ENCODE assay signal across 8 cellular contexts in genomic region chr2:54456526-54457325, GRCh38. TPM values are rescaled to one million over a fixed set of nuclear protein-coding genes. Genes with fewer than 3 reads are reported as not detected.
DNase-seq lines count a peak whose midpoint lies in the region; ATAC-seq, FAIRE-seq and TF ChIP-seq lines count a peak whose summit lies in the region.

No MANE protein-coding gene starts in this region.

- peaks cover 19% of the 10 kb centered on the region for H3K4me1 Mint-ChIP-seq in dendritic cell treated with granulocyte-macrophage colony-stimulating factor and Interleukin-4, amounts not matched to agents 40 ng/mL and 50 ng/mL, for 4 days (ENCODE audit: low read depth)

- peaks cover 55% of the 10 kb centered on the region for H3K27me3 Mint-ChIP-seq in dendritic cell treated with granulocyte-macrophage colony-stimulating factor and Interleukin-4, amounts not matched to agents 40 ng/mL and 50 ng/mL, for 4 days

- DNase-seq in 8988T (peak; percentile 37), GM12892 (ENCODE audit: insufficient read length) (peak; percentile 39), SK-N-SH (peak; percentile 84), suprapubic skin (ENCODE audit: low spot score in 2 of 2) (peak in 1 of 2 donors; percentile 69), NCI-H128 (lab: John Stamatoyannopoulos, UW; ENCODE audit: unreplicated experiment) (no peak)

- intact Hi-C loops in dendritic cell treated with granulocyte-macrophage colony-stimulating factor and Interleukin-4, amounts not matched to agents 40 ng/mL and 50 ng/mL, for 4 days (cut with micrococcal nuclease): no loop called here

- peaks cover 6% of the 10 kb centered on the region for H3F3A ChIP-seq in SK-N-SH (replicated peaks; ENCODE audit: insufficient read depth)

- 2% methylated on average over 9 of the region's 98 CpGs for WGBS in SK-N-SH (ENCODE audit: low lambda C conversion rate)
- whole genome bisulfite sequencing in liver: under 1% methylated on average over 98 of the region's 98 CpGs
- WGBS in suprapubic skin: no CpG with 5 or more reads among the region's 98 CpGs

- CTCF ChIA-PET in SK-N-SH (lab: Yijun Ruan, JAX): interaction anchor here (0.7 to 1.5 kb wide), 8 partner anchors 10 to 350 kb away, joined by 3 to 4 read pairs (median 4); a partner anchor contains a TSS

- H3K4me3 ChIP-seq in SK-N-SH (ENCODE audit: low read depth in 2 of 2, low read length in 1 of 2) (peak overlapping the region; percentile 86 to 88), liver (ENCODE audit: low read depth in 1 of 3, low read length in 3 of 3) (peak overlapping the region; percentile 32 to 100 (median 66)), suprapubic skin (peak overlapping the region; percentile 97)

- ATAC-seq in HG03521 (IDR thresholded peaks at IDR 0.05; ENCODE audit: unreplicated experiment): peak; percentile 36

- H3K36me3 ChIP-seq in SK-N-SH (replicated peaks in 1 of 2; ENCODE audit: control insufficient read depth in 1 of 2, insufficient read depth in 2 of 2, low read length in 1 of 2): peaks cover 0 to 6% of the 10 kb centered on the region in 2 experiments
- no peaks in the 10 kb centered on the region for H3K36me3 ChIP-seq in liver (ENCODE audit: control insufficient read depth in 4 of 4, insufficient read depth in 3 of 4, low read depth in 1 of 4, low read length in 3 of 4)
- no peaks in the 10 kb centered on the region for H3K36me3 ChIP-seq in suprapubic skin

- H2AFZ ChIP-seq in SK-N-SH (ENCODE audit: low read depth): peak overlapping the region; percentile 91

- no peak for TF ChIP-seq EP300 in SK-N-SH (IDR thresholded peaks at IDR 0.05; ENCODE audit: borderline replicate concordance in 1 of 2, low read depth in 1 of 2, low read length in 1 of 2)
- no peak for TF ChIP-seq EP300 in suprapubic skin (IDR thresholded peaks at IDR 0.05)

- FAIRE-seq in GM12892 (lab: Jason Lieb, UNC): no peak

- no peaks in the 10 kb centered on the region for H3K9me2 ChIP-seq in SK-N-SH

- H3K27ac ChIP-seq in SK-N-SH (ENCODE audit: low read depth in 2 of 2, low read length in 1 of 2) (peak overlapping the region; percentile 70 to 88), liver (ENCODE audit: low read depth in 1 of 2, low read length in 2 of 2) (peak overlapping the region; percentile 62 to 72), suprapubic skin (peak overlapping the region; percentile 96)

- POLR2A ChIA-PET in SK-N-SH (lab: Yijun Ruan, JAX): interaction anchor here (0.6 to 1.4 kb wide), 6 partner anchors 44 to 349 kb away, joined by 3 to 6 read pairs (median 3); no protein-coding TSS in a partner anchor

- no peak for TF ChIP-seq POLR2A in GM12892 (IDR thresholded peaks at IDR 0.05; ENCODE audit: low read depth, low read length)
- TF ChIP-seq POLR2A in suprapubic skin (IDR thresholded peaks at IDR 0.05): no peak

- H3K79me2 ChIP-seq in SK-N-SH (ENCODE audit: insufficient read depth): peaks cover 48% of the 10 kb centered on the region

- TF ChIP-seq CTCF in SK-N-SH (IDR thresholded peaks at IDR 0.05) (no peak), liver (IDR thresholded peaks at IDR 0.05; ENCODE audit: low read depth, low read length, missing input control) (no peak), suprapubic skin (IDR thresholded peaks at IDR 0.05) (no peak)

- no peaks in the 10 kb centered on the region for H3K9me3 ChIP-seq in SK-N-SH
- H3K9me3 ChIP-seq in liver (ENCODE audit: control insufficient read depth in 4 of 4, low read length in 3 of 4): no peaks in the 10 kb centered on the region
- no peaks in the 10 kb centered on the region for H3K9me3 ChIP-seq in suprapubic skin

- peak overlapping the region; percentile 97 for H3K4me2 ChIP-seq in SK-N-SH

- no peak for TF ChIP-seq RAD21 in SK-N-SH (IDR thresholded peaks at IDR 0.05; ENCODE audit: low read length)
- TF ChIP-seq RAD21 in liver (IDR thresholded peaks at IDR 0.05): no peak

- H3K27me3 ChIP-seq in SK-N-SH (ENCODE audit: insufficient read depth): no peaks in the 10 kb centered on the region
- no peaks in the 10 kb centered on the region for H3K27me3 ChIP-seq in liver (ENCODE audit: control insufficient read depth in 4 of 4, insufficient read depth in 4 of 4, low read length in 3 of 4)
- H3K27me3 ChIP-seq in suprapubic skin: peaks cover 5% of the 10 kb centered on the region

- H3K9ac ChIP-seq in SK-N-SH: peak overlapping the region; percentile 80
- no peak overlapping the region for H3K9ac ChIP-seq in liver (ENCODE audit: low read depth in 1 of 2, low read length in 2 of 2)

- H3K36me3 Mint-ChIP-seq in dendritic cell treated with granulocyte-macrophage colony-stimulating factor and Interleukin-4, amounts not matched to agents 40 ng/mL and 50 ng/mL, for 4 days (ENCODE audit: low read depth): no peaks in the 10 kb centered on the region

- H3K9me3 Mint-ChIP-seq in dendritic cell treated with granulocyte-macrophage colony-stimulating factor and Interleukin-4, amounts not matched to agents 40 ng/mL and 50 ng/mL, for 4 days: no peaks in the 10 kb centered on the region

- H3K4me3 Mint-ChIP-seq in dendritic cell treated with granulocyte-macrophage colony-stimulating factor and Interleukin-4, amounts not matched to agents 40 ng/mL and 50 ng/mL, for 4 days: peak overlapping the region; percentile 38

- no peak overlapping the region for H3K27ac Mint-ChIP-seq in dendritic cell treated with granulocyte-macrophage colony-stimulating factor and Interleukin-4, amounts not matched to agents 40 ng/mL and 50 ng/mL, for 4 days

- peaks cover 38% of the 10 kb centered on the region for H4K20me1 ChIP-seq in SK-N-SH (ENCODE audit: insufficient read depth)

- H3K4me1 ChIP-seq in SK-N-SH (ENCODE audit: control insufficient read depth in 1 of 2, insufficient read depth in 2 of 2, low read depth in 1 of 2, low read length in 1 of 2): peaks cover 15 to 18% of the 10 kb centered on the region in 2 experiments; a peak in 2 of 4 replicates
- peaks cover 0 to 28% (median 18%) of the 10 kb centered on the region in 4 donors for H3K4me1 ChIP-seq in liver (ENCODE audit: control insufficient read depth in 4 of 4, insufficient read depth in 4 of 4, low read length in 3 of 4)
- peaks cover 47% of the 10 kb centered on the region for H3K4me1 ChIP-seq in suprapubic skin

TF ChIP-seq in SK-N-SH, 30 proteins besides CTCF, POLR2A, EP300 and RAD21:
- TF ChIP-seq MXI1 (IDR thresholded peaks at IDR 0.05; ENCODE audit: low read depth, low read length) (peak; percentile 30; the same call in 1 of the 2 replicates), SMC3 (IDR thresholded peaks at IDR 0.05; ENCODE audit: low read depth, low read length) (no peak)
TF ChIP-seq in SK-N-SH: peak in this region for 1.

TF ChIP-seq in liver, 16 proteins besides CTCF, POLR2A, EP300 and RAD21 (continues in another document):
- TF ChIP-seq FOXA1 (IDR thresholded peaks at IDR 0.05) (no peak), EGR1 (IDR thresholded peaks at IDR 0.05; ENCODE audit: low read depth in 2 of 2) (no peak), FOXA2 (IDR thresholded peaks at IDR 0.05) (no peak), ZBTB33 (IDR thresholded peaks at IDR 0.05) (no peak), JUND (IDR thresholded peaks at IDR 0.05) (no peak), ATF3 (IDR thresholded peaks at IDR 0.05) (no peak), TAF1 (conservative IDR thresholded peaks at IDR 0.05) (no peak), RXRA (IDR thresholded peaks at IDR 0.05) (no peak), REST (IDR thresholded peaks at IDR 0.05) (no peak)

RNA-seq across cellular contexts. Expression of gene SPTBN1, which starts 0.6 kb away (rescaled TPM):
- 51.8 TPM for polyA plus RNA-seq in GM12892 (2012; ENCODE audit: missing spikeins)
- 27.1 and 29.1 TPM in 2 replicates for polyA plus RNA-seq in SK-N-SH (2012; rRNA removed)
- polyA plus RNA-seq in SK-N-SH (2012; cell fraction: cytosol; rRNA removed): 15.4 and 18.8 TPM in 2 replicates
- polyA plus RNA-seq in SK-N-SH (2012; cell fraction: nucleus; rRNA removed): 92.5 and 114 TPM in 2 replicates
- total RNA-seq in liver: 100 to 1,000 TPM in 1 of 2 donors, 10 to 100 TPM in 1; 87.1 to 191 TPM
- polyA plus RNA-seq in liver: 10 to 100 TPM; 44.8 to 64.6 TPM
- total RNA-seq in suprapubic skin: 100 to 1,000 TPM; 173 to 250 (median 203) TPM
